ENCODE assay signal across 10 cellular contexts in the genomic region with DNA sequence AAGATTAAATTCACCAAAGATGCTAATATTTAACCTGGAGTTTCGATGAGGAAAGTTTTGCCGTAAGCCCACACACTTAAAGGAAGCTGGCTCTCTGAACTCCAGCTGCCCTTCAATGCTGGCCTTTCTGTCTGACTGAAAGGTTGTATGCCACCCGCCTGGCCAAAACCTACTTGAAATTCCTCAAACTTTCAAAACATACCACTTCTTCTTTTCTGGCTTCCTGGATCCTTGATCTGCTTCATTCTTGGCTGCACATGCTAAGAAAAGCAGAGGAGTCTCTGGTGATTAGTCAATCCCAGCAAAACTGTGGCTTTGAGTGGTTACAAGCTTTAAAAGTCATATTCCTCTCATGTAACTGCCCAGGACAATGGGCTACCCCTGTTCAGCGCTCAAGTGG.
A peak's percentile ranks its signal among the peaks of the same experiment; 100 is the strongest.
DNase-seq lines count a peak whose midpoint lies in the region; ATAC-seq and TF ChIP-seq lines count a peak whose summit lies in the region.
"Had no signal": no experiment of that assay in that cellular context is flagged by ENCODE, and none has a peak within 500 bp of the region (broad histone marks: within the 10 kb centered on the region; RNA-seq: fewer than 3 reads in every experiment).

No MANE protein-coding gene starts in this region.

- H3K9me3 Mint-ChIP-seq in activated CD4-positive, alpha-beta T cell treated with anti-CD3 and anti-CD28 coated beads for 36 hours (ENCODE audit: low read depth), result no peaks in the 10 kb centered on the region

- no peak overlapping the region for H3K4me3 ChIP-seq in osteoblast (ENCODE audit: insufficient read depth, low read length)

- H3K27ac ChIP-seq in osteoblast (ENCODE audit: low read depth, low read length) (no peak overlapping the region), foreskin keratinocyte (no peak overlapping the region)

- TF ChIP-seq CTCF in osteoblast (IDR thresholded peaks at IDR 0.05; ENCODE audit: extremely low read depth, low read depth, low read length), result no peak
- TF ChIP-seq CTCF in foreskin keratinocyte (conservative IDR thresholded peaks at IDR 0.05), result no peak

- CTCF ChIA-PET in activated CD4-positive, alpha-beta T cell treated with anti-CD3 and anti-CD28 coated beads for 36 hours (lab: Charles Lee), result interaction anchor here (0.6 kb wide), 1 partner anchor 9 kb away, joined by 3 read pairs; no protein-coding TSS in a partner anchor

- ATAC-seq in GM19324 (IDR thresholded peaks at IDR 0.05; ENCODE audit: low FRiP score, unreplicated experiment) (peak; percentile 53), HG02852 (IDR thresholded peaks at IDR 0.05; ENCODE audit: unreplicated experiment) (peak; percentile 76), foreskin keratinocyte (no peak)
- ATAC-seq in activated CD4-positive, alpha-beta T cell treated with anti-CD3 and anti-CD28 coated beads for 36 hours, result no peak
- ATAC-seq: activated CD4-positive, CD25-positive, alpha-beta regulatory T cell treated with anti-CD3 and anti-CD28 coated beads, Interleukin-2, amount 50 U/mL, for 24 hours had no signal

- peaks cover 16% of the 10 kb centered on the region for H3K4me1 ChIP-seq in osteoblast (ENCODE audit: insufficient read depth, low read length)
- H3K4me1 ChIP-seq in foreskin keratinocyte, result peaks cover 5% of the 10 kb centered on the region

- H3K27ac Mint-ChIP-seq in activated CD4-positive, alpha-beta T cell treated with anti-CD3 and anti-CD28 coated beads for 36 hours, result no peak overlapping the region

- no peaks in the 10 kb centered on the region for H3K9me3 ChIP-seq in osteoblast (ENCODE audit: low read depth, low read length)

- peak; percentile 14 for DNase-seq in NCI-H226
- no peak for DNase-seq in osteoblast (ENCODE audit: insufficient read length, low spot score, missing footprints)
- DNase-seq in DMS153 treated with DMSO at 0.1 percent for 48 hours (lab: John Stamatoyannopoulos, UW; ENCODE audit: unreplicated experiment), result no peak
- DNase-seq in NCI-H187 treated with DMSO at 0.1 percent for 48 hours (lab: John Stamatoyannopoulos, UW), result no peak
- no peak for DNase-seq in foreskin keratinocyte
- no peak for DNase-seq in activated CD4-positive, alpha-beta T cell treated with anti-CD3 and anti-CD28 coated beads for 36 hours
- DNase-seq: amygdala had no signal

- H2AFZ ChIP-seq in osteoblast (ENCODE audit: low read length), result peak overlapping the region; percentile 47

- intact Hi-C loops in activated CD4-positive, alpha-beta T cell treated with anti-CD3 and anti-CD28 coated beads for 36 hours (cut with DNase I, micrococcal nuclease), result no loop called here

- POLR2A ChIA-PET in activated CD4-positive, alpha-beta T cell treated with anti-CD3 and anti-CD28 coated beads for 36 hours (lab: Charles Lee), result no interaction called here

- H3K27me3 ChIP-seq in osteoblast (ENCODE audit: insufficient read depth, low read length), result no peaks in the 10 kb centered on the region
- H3K27me3 ChIP-seq in foreskin keratinocyte, result peaks cover 3% of the 10 kb centered on the region

- H3K36me3 ChIP-seq in osteoblast (ENCODE audit: insufficient read depth, low read length), result no peaks in the 10 kb centered on the region

- H4K20me1 ChIP-seq in osteoblast (ENCODE audit: insufficient read depth, low read length), result no peaks in the 10 kb centered on the region

- no peak overlapping the region for H3K4me2 ChIP-seq in osteoblast (ENCODE audit: insufficient read depth, low read length)

- no peaks in the 10 kb centered on the region for H3K79me2 ChIP-seq in osteoblast (ENCODE audit: insufficient read depth, low read length)

- peaks cover 20% of the 10 kb centered on the region for H3K27me3 Mint-ChIP-seq in activated CD4-positive, alpha-beta T cell treated with anti-CD3 and anti-CD28 coated beads for 36 hours

- no peak overlapping the region for H3K4me3 Mint-ChIP-seq in activated CD4-positive, alpha-beta T cell treated with anti-CD3 and anti-CD28 coated beads for 36 hours

- no peaks in the 10 kb centered on the region for H3K36me3 Mint-ChIP-seq in activated CD4-positive, alpha-beta T cell treated with anti-CD3 and anti-CD28 coated beads for 36 hours (ENCODE audit: low read depth)

- no peaks in the 10 kb centered on the region for H3K4me1 Mint-ChIP-seq in activated CD4-positive, alpha-beta T cell treated with anti-CD3 and anti-CD28 coated beads for 36 hours

Comparison
In these comparisons a context has a peak if more than half of its experiments do, and no peak if none do; other contexts are left out.
1. ATAC-seq: peak in GM19324 (single experiment) and HG02852 (single experiment); none in foreskin keratinocyte (single experiment) and activated CD4-positive, alpha-beta T cell treated with anti-CD3 and anti-CD28 coated beads for 36 hours (single experiment).